In genomic region chr2:18396328-18396727, GRCh38 we compare ENCODE assay signal across 14 cellular contexts.
"Had no signal": no experiment of that assay in that cellular context is flagged by ENCODE, and none has a peak within 500 bp of the region (broad histone marks: within the 10 kb centered on the region; RNA-seq: fewer than 3 reads in every experiment).

No MANE protein-coding gene starts in this region.

- DNase-seq: effector memory CD4-positive, alpha-beta T cell; heart right ventricle; kidney glomerular epithelial cell; mammary epithelial cell; mucosa of descending colon; natural killer cell; ovary; right cardiac atrium; stimulated activated CD4-positive, alpha-beta T cell treated with anti-CD3 and anti-CD28 coated beads, Interleukin-2, amount 100 ng/mL, for 48 hours; stimulated activated naive CD8-positive, alpha-beta T cell treated with anti-CD3 and anti-CD28 coated beads, Interleukin-15, Interleukin-2, amounts not matched to agents 100 U/mL and 50 U/mL, for 24 hours; testis had no signal

- H3K4me3 ChIP-seq: heart right ventricle, mucosa of descending colon, ovary, smooth muscle cell, testis, tibial nerve had no signal

- ATAC-seq: esophagus mucosa; heart right ventricle; mucosa of descending colon; natural killer cell; right cardiac atrium; stimulated activated naive CD8-positive, alpha-beta T cell treated with anti-CD3 and anti-CD28 coated beads, Interleukin-15, Interleukin-2, amounts not matched to agents 100 U/mL and 50 U/mL, for 24 hours had no signal
